Comparison of ENCODE assay signal across 8 cellular contexts in genomic region chr19:8832132-8833021, GRCh38. TPM values are rescaled to one million over a fixed set of nuclear protein-coding genes. Genes with fewer than 3 reads are reported as not detected.
DNase-seq lines count a peak whose midpoint lies in the region; ATAC-seq and TF ChIP-seq lines count a peak whose summit lies in the region.

TSS of gene MBD3L1 (plus strand) at chr19:8832377. CDS start at chr19:8842679, 10,302 bp downstream.
TSS of gene ZNF558 (minus strand) at chr19:8832304. CDS start at chr19:8822659, 9,645 bp downstream.

- H3K4me3 ChIP-seq in BE2C (ENCODE audit: low read depth, low read length) = peak within 1 kb of the TSS; percentile 63
- peak within 1 kb of the TSS; percentile 50 for H3K4me3 ChIP-seq in ectodermal cell (ENCODE audit: insufficient read depth, low read depth, low read length)
- peak within 1 kb of the TSS; percentile 98 for H3K4me3 ChIP-seq in lung

- no peaks in the 10 kb centered on the region for H3K27me3 ChIP-seq in BE2C
- H3K27me3 ChIP-seq in ectodermal cell (ENCODE audit: control insufficient read depth, insufficient read depth, low read length, poor library complexity, severe bottlenecking) = no peaks in the 10 kb centered on the region
- H3K27me3 ChIP-seq in lung (ENCODE audit: control insufficient read depth, insufficient read depth) = no peaks in the 10 kb centered on the region

- DNase-seq in BE2C (peak; percentile 98), NCI-H82 (lab: John Stamatoyannopoulos, UW) (peak; percentile 98), lung (ENCODE audit: low spot score) (peak; percentile 99)
- DNase-seq in activated CD8-positive, alpha-beta T cell treated with anti-CD3 and anti-CD28 coated beads, Interleukin-2, amount 10 ng/mL, durations not matched to agents 7 days and 5 days = peak; percentile 99
- peak; percentile 98 to 99 (median 99) for DNase-seq in stimulated activated CD4-positive, alpha-beta T cell treated with anti-CD3 and anti-CD28 coated beads, TNF-alpha, amount 100 ng/mL, for 4 hours (ENCODE audit: low read depth in 3 of 3)

- no peaks in the 10 kb centered on the region for H3K36me3 ChIP-seq in BE2C
- peaks cover 3% of the 10 kb centered on the region for H3K36me3 ChIP-seq in ectodermal cell (ENCODE audit: control insufficient read depth, insufficient read depth, low read length)
- H3K36me3 ChIP-seq in lung (ENCODE audit: control insufficient read depth in 2 of 2, insufficient read depth in 2 of 2, low read length in 2 of 2) = peaks cover 0 to 4% of the 10 kb centered on the region in 2 donors

- H3K4me1 ChIP-seq in BE2C (no peaks in the 10 kb centered on the region), ectodermal cell (ENCODE audit: control insufficient read depth, insufficient read depth, low read length) (no peaks in the 10 kb centered on the region), lung (ENCODE audit: control insufficient read depth in 2 of 2, insufficient read depth in 2 of 2, low read length in 2 of 2) (peaks cover 2 to 4% of the 10 kb centered on the region in 2 donors)

- WGBS in ectodermal cell, 2 experiments = 49% methylated on average over 78 of the region's 78 CpGs
- WGBS in lung, 2 donors = 1% methylated on average over 63 to 78 of the region's 78 CpGs

- H3K4me1 Mint-ChIP-seq in activated CD8-positive, alpha-beta T cell treated with anti-CD3 and anti-CD28 coated beads, Interleukin-2, amount 10 ng/mL, durations not matched to agents 7 days and 5 days (ENCODE audit: low read depth) = peaks cover 24% of the 10 kb centered on the region

- CTCF ChIA-PET in activated CD8-positive, alpha-beta T cell treated with anti-CD3 and anti-CD28 coated beads, Interleukin-2, amount 10 ng/mL, durations not matched to agents 7 days and 5 days (lab: Charles Lee) = no interaction called here

- H3K27ac ChIP-seq in ectodermal cell (ENCODE audit: insufficient read depth, low read depth, low read length, poor library complexity, severe bottlenecking) = no peak within 1 kb of the TSS
- H3K27ac ChIP-seq in lung (ENCODE audit: low read depth in 1 of 2, low read length in 1 of 2) = peak within 1 kb of the TSS; percentile 93 to 99

- POLR2A ChIA-PET in activated CD8-positive, alpha-beta T cell treated with anti-CD3 and anti-CD28 coated beads, Interleukin-2, amount 10 ng/mL, durations not matched to agents 7 days and 5 days (lab: Charles Lee) = interaction anchor here (0.6 to 0.8 kb wide), 2 partner anchors 8 to 16 kb away, joined by 3 to 5 read pairs; no protein-coding TSS in a partner anchor

- peak within 1 kb of the TSS; percentile 97 for H3K27ac Mint-ChIP-seq in activated CD8-positive, alpha-beta T cell treated with anti-CD3 and anti-CD28 coated beads, Interleukin-2, amount 10 ng/mL, durations not matched to agents 7 days and 5 days

- no peak for TF ChIP-seq CTCF in BE2C (IDR thresholded peaks at IDR 0.05; ENCODE audit: low read depth, low read length)
- peak; percentile 20 for TF ChIP-seq CTCF in lung (IDR thresholded peaks at IDR 0.05; ENCODE audit: control extremely low read depth, extremely low read depth)

- H3K36me3 Mint-ChIP-seq in activated CD8-positive, alpha-beta T cell treated with anti-CD3 and anti-CD28 coated beads, Interleukin-2, amount 10 ng/mL, durations not matched to agents 7 days and 5 days (ENCODE audit: low read depth) = peaks cover 13% of the 10 kb centered on the region

- peaks cover 3% of the 10 kb centered on the region for H3K9me3 Mint-ChIP-seq in activated CD8-positive, alpha-beta T cell treated with anti-CD3 and anti-CD28 coated beads, Interleukin-2, amount 10 ng/mL, durations not matched to agents 7 days and 5 days (ENCODE audit: insufficient read depth)

- peaks cover 4% of the 10 kb centered on the region for H3K27me3 Mint-ChIP-seq in activated CD8-positive, alpha-beta T cell treated with anti-CD3 and anti-CD28 coated beads, Interleukin-2, amount 10 ng/mL, durations not matched to agents 7 days and 5 days (ENCODE audit: low read depth)

- ATAC-seq in GM19328 (IDR thresholded peaks at IDR 0.05; ENCODE audit: unreplicated experiment) = peak; percentile 84
- peak; percentile 82 for ATAC-seq in HG03521 (IDR thresholded peaks at IDR 0.05; ENCODE audit: unreplicated experiment)
- ATAC-seq in activated CD8-positive, alpha-beta T cell treated with anti-CD3 and anti-CD28 coated beads, Interleukin-2, amount 10 ng/mL, durations not matched to agents 7 days and 5 days = peak; percentile 97
- peak; percentile 94 for ATAC-seq in lung (ENCODE audit: insufficient read depth, low FRiP score)

- peak within 1 kb of the TSS; percentile 86 for H3K4me3 Mint-ChIP-seq in activated CD8-positive, alpha-beta T cell treated with anti-CD3 and anti-CD28 coated beads, Interleukin-2, amount 10 ng/mL, durations not matched to agents 7 days and 5 days

- H3K9me3 ChIP-seq in BE2C (no peaks in the 10 kb centered on the region), ectodermal cell (ENCODE audit: control insufficient read depth, low read length) (peaks cover 4% of the 10 kb centered on the region), lung (ENCODE audit: control insufficient read depth in 2 of 2, insufficient read depth in 1 of 2, low read length in 1 of 2) (no peaks in the 10 kb centered on the region)

RNA-seq across cellular contexts. Expression of gene MBD3L1, which starts in this region (rescaled TPM):
- not detected for polyA plus RNA-seq in BE2C (2012; ENCODE audit: insufficient read depth, insufficient read length, low read depth)
- total RNA-seq in activated CD8-positive, alpha-beta T cell treated with anti-CD3 and anti-CD28 coated beads, Interleukin-2, amount 10 ng/mL, durations not matched to agents 7 days and 5 days = not detected
- not detected for polyA plus RNA-seq in ectodermal cell (2013, experiment 1 of 4)
- polyA plus RNA-seq in ectodermal cell (2013, experiment 2 of 4) = not detected
- polyA plus RNA-seq in ectodermal cell (2013, experiment 3 of 4) = not detected
- polyA plus RNA-seq in ectodermal cell (2013, experiment 4 of 4) = not detected
- not detected for total RNA-seq in lung
- polyA plus RNA-seq in lung = not detected

RNA-seq across cellular contexts. Expression of gene ZNF558, which starts in this region (rescaled TPM):
- polyA plus RNA-seq in BE2C (2012; ENCODE audit: insufficient read depth, insufficient read length, low read depth) = 13.6 TPM
- total RNA-seq in activated CD8-positive, alpha-beta T cell treated with anti-CD3 and anti-CD28 coated beads, Interleukin-2, amount 10 ng/mL, durations not matched to agents 7 days and 5 days = 10 to 100 TPM; 19.6 to 22.4 TPM
- polyA plus RNA-seq in ectodermal cell (2013, experiment 1 of 4) = 17.5 TPM
- 18.8 TPM for polyA plus RNA-seq in ectodermal cell (2013, experiment 2 of 4)
- 18.8 TPM for polyA plus RNA-seq in ectodermal cell (2013, experiment 3 of 4)
- polyA plus RNA-seq in ectodermal cell (2013, experiment 4 of 4) = 22.1 TPM
- total RNA-seq in lung = 10 to 100 TPM; 21.9 to 32.7 TPM
- polyA plus RNA-seq in lung = 10 to 100 TPM; 11.3 to 14.4 TPM
